ENCODE assay signal across 21 cellular contexts in the genomic region with DNA sequence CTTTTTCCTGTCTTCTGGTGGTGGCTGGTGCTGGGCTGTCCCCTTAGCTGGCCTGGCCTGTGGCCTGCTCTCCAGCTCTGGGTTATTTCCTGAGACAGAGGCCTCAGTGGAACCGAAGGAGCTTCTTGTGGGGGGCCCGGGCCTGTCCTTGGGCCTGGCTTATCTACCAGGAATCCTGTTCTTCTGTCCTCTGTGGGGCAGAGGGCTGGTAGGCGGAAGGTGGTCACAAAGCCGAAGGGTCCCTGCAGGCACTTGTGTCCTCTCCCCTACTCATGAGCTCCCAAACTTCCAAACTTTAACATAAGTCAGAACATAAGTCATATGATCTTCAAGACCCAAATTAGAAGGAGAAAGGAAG. TPM values are rescaled to one million over a fixed set of nuclear protein-coding genes. Genes with fewer than 3 reads are reported as not detected.
DNase-seq lines count a peak whose midpoint lies in the region; ATAC-seq and TF ChIP-seq lines count a peak whose summit lies in the region.
"Had no signal": no experiment of that assay in that cellular context is flagged by ENCODE, and none has a peak within 500 bp of the region (broad histone marks: within the 10 kb centered on the region; RNA-seq: fewer than 3 reads in every experiment).

No MANE protein-coding gene starts in this region.

- peaks cover 44% of the 10 kb centered on the region for H3K4me1 ChIP-seq in psoas muscle
- H3K4me1 ChIP-seq in transverse colon, result peaks cover 37 to 53% (median 42%) of the 10 kb centered on the region in 4 donors

- H3K4me3 Mint-ChIP-seq in activated naive CD4-positive, alpha-beta T cell treated with anti-CD3 and anti-CD28 coated beads, Interleukin-2, amount 10 ng/mL, durations not matched to agents 7 days and 5 days, result no peak overlapping the region
- H3K4me3 Mint-ChIP-seq in activated naive CD4-positive, alpha-beta T cell treated with anti-CD3 and anti-CD28 coated beads for 36 hours, result no peak overlapping the region
- H3K4me3 Mint-ChIP-seq in effector memory CD8-positive, alpha-beta T cell, result no peak overlapping the region

- H3K27me3 Mint-ChIP-seq in activated naive CD4-positive, alpha-beta T cell treated with anti-CD3 and anti-CD28 coated beads, Interleukin-2, amount 10 ng/mL, durations not matched to agents 7 days and 5 days, result no peaks in the 10 kb centered on the region
- no peaks in the 10 kb centered on the region for H3K27me3 Mint-ChIP-seq in activated naive CD4-positive, alpha-beta T cell treated with anti-CD3 and anti-CD28 coated beads for 36 hours (ENCODE audit: low read depth)
- H3K27me3 Mint-ChIP-seq in effector memory CD8-positive, alpha-beta T cell, result no peaks in the 10 kb centered on the region

- TF ChIP-seq POLR2A in transverse colon (IDR thresholded peaks at IDR 0.05), result no peak

- H3K4me3 ChIP-seq in psoas muscle (no peak overlapping the region), transverse colon (no peak overlapping the region)
- H3K4me3 ChIP-seq: A549, cardiac muscle cell had no signal

- H3K9me3 ChIP-seq in psoas muscle (no peaks in the 10 kb centered on the region), transverse colon (no peaks in the 10 kb centered on the region)
- H3K9me3 ChIP-seq: A549 had no signal

- CTCF ChIA-PET in activated naive CD4-positive, alpha-beta T cell treated with anti-CD3 and anti-CD28 coated beads, Interleukin-2, amount 10 ng/mL, durations not matched to agents 7 days and 5 days (lab: Charles Lee), result interaction anchor here (0.7 kb wide), 1 partner anchor 283 kb away, joined by 3 read pairs; no protein-coding TSS in a partner anchor
- CTCF ChIA-PET in activated naive CD4-positive, alpha-beta T cell treated with anti-CD3 and anti-CD28 coated beads for 36 hours (lab: Charles Lee), result interaction anchor here (0.7 to 2.1 kb wide), 5 partner anchors 18 to 365 kb away, joined by 3 to 16 read pairs (median 4); no protein-coding TSS in a partner anchor

- no peak for TF ChIP-seq CTCF in psoas muscle (IDR thresholded peaks at IDR 0.05)
- no peak for TF ChIP-seq CTCF in transverse colon (IDR thresholded peaks at IDR 0.05)

- WGBS in psoas muscle, 3 donors, result 83 to 88% (median 88%) methylated on average over 4 of the region's 4 CpGs
- WGBS in transverse colon (ENCODE audit: low coverage in 1 of 2), 2 donors, result 96% methylated on average over 4 of the region's 4 CpGs; no CpG with 5 or more reads in 1 of the 2 donors

- peak overlapping the region; percentile 45 for H3K27ac Mint-ChIP-seq in activated naive CD4-positive, alpha-beta T cell treated with anti-CD3 and anti-CD28 coated beads, Interleukin-2, amount 10 ng/mL, durations not matched to agents 7 days and 5 days
- H3K27ac Mint-ChIP-seq in activated naive CD4-positive, alpha-beta T cell treated with anti-CD3 and anti-CD28 coated beads for 36 hours, result no peak overlapping the region
- peak overlapping the region; percentile 49 to 67 for H3K27ac Mint-ChIP-seq in effector memory CD8-positive, alpha-beta T cell

- H3K27ac ChIP-seq in psoas muscle (peak overlapping the region; percentile 46), transverse colon (peak overlapping the region; percentile 36 to 87 (median 64))
- H3K27ac ChIP-seq: C4-2B, cardiac muscle cell, foreskin keratinocyte had no signal

- no peak for ATAC-seq in effector memory CD8-positive, alpha-beta T cell (replicated peaks)
- no peak for ATAC-seq in psoas muscle
- ATAC-seq: A549, foreskin keratinocyte, left colon had no signal

- H3K4me1 Mint-ChIP-seq in activated naive CD4-positive, alpha-beta T cell treated with anti-CD3 and anti-CD28 coated beads, Interleukin-2, amount 10 ng/mL, durations not matched to agents 7 days and 5 days, result peaks cover 21% of the 10 kb centered on the region
- peaks cover 20% of the 10 kb centered on the region for H3K4me1 Mint-ChIP-seq in activated naive CD4-positive, alpha-beta T cell treated with anti-CD3 and anti-CD28 coated beads for 36 hours (ENCODE audit: low read depth)
- H3K4me1 Mint-ChIP-seq in effector memory CD8-positive, alpha-beta T cell (ENCODE audit: low read depth in 2 of 2), result peaks cover 9 to 12% of the 10 kb centered on the region in 2 donors

- peaks cover 0 to 19% of the 10 kb centered on the region in 2 donors for H3K36me3 ChIP-seq in psoas muscle (ENCODE audit: insufficient read depth in 1 of 2, low read depth in 1 of 2)
- H3K36me3 ChIP-seq in transverse colon, result peaks cover 0 to 4% (median 0%) of the 10 kb centered on the region in 4 donors
- H3K36me3 ChIP-seq: cardiac muscle cell had no signal

- H3K27me3 ChIP-seq in psoas muscle (ENCODE audit: insufficient read depth in 3 of 3, low read length in 2 of 3) (no peaks in the 10 kb centered on the region), transverse colon (no peaks in the 10 kb centered on the region)
- H3K27me3 ChIP-seq: cardiac muscle cell, foreskin keratinocyte had no signal

- TF ChIP-seq EP300 in transverse colon (IDR thresholded peaks at IDR 0.05; ENCODE audit: low read depth), result no peak

- intact Hi-C loops in activated naive CD4-positive, alpha-beta T cell treated with anti-CD3 and anti-CD28 coated beads for 36 hours (cut with micrococcal nuclease), result no loop called here
- intact Hi-C loops in psoas muscle (cut with DNase I), result no loop called here
- intact Hi-C loops in transverse colon (cut with DNase I; ENCODE audit: low total_unique reads), result no loop called here

- DNase-seq in activated naive CD4-positive, alpha-beta T cell treated with anti-CD3 and anti-CD28 coated beads, Interleukin-2, amount 10 ng/mL, durations not matched to agents 7 days and 5 days, result no peak
- DNase-seq in activated naive CD4-positive, alpha-beta T cell treated with anti-CD3 and anti-CD28 coated beads for 36 hours, result no peak
- DNase-seq in effector memory CD8-positive, alpha-beta T cell, result no peak
- DNase-seq in psoas muscle (no peak), transverse colon (no peak), globus pallidus (ENCODE audit: low spot score) (no peak), NCI-H146 treated with DMSO at 0.1 percent for 48 hours (lab: John Stamatoyannopoulos, UW; ENCODE audit: unreplicated experiment) (no peak)
- DNase-seq in activated effector memory CD4-positive, alpha-beta T cell treated with Interleukin-2 at 50 U/mL for 16 hours, result no peak
- DNase-seq: activated CD4-positive, CD25-positive, alpha-beta regulatory T cell treated with anti-CD3 and anti-CD28 coated beads, Interleukin-2, amount 50 U/mL, for 72 hours; activated CD8-positive, alpha-beta memory T cell treated with anti-CD3 and anti-CD28 coated beads, Interleukin-2, amount 50 U/mL, for 4 hours; activated naive CD4-positive, alpha-beta T cell treated with anti-CD3 and anti-CD28 coated beads, Interleukin-2, amount 50 U/mL, for 16 hours; foreskin keratinocyte; GOT3; left colon; NCI-H2029; NCI-H446 treated with DMSO at 0.1 percent for 48 hours; occipital lobe; stimulated activated CD4-positive, alpha-beta T cell treated with anti-CD3 and anti-CD28 coated beads, Interleukin-2, amount 100 ng/mL, for 48 hours had no signal

- in situ Hi-C loops in transverse colon (cut with MboI; ENCODE audit: low pct_ligation_motif_present in 1 of 4, low pct_unique_long_range_greater_than_20kb in 1 of 4, low sequenced_read_pairs in 3 of 4), result loop anchor here in 1 of 4 donors (10.0 kb wide), 1 partner anchor 335 kb away; no protein-coding TSS in a partner anchor

- peaks cover 19% of the 10 kb centered on the region for H3K36me3 Mint-ChIP-seq in activated naive CD4-positive, alpha-beta T cell treated with anti-CD3 and anti-CD28 coated beads, Interleukin-2, amount 10 ng/mL, durations not matched to agents 7 days and 5 days
- peaks cover 20% of the 10 kb centered on the region for H3K36me3 Mint-ChIP-seq in activated naive CD4-positive, alpha-beta T cell treated with anti-CD3 and anti-CD28 coated beads for 36 hours (ENCODE audit: low read depth)
- H3K36me3 Mint-ChIP-seq in effector memory CD8-positive, alpha-beta T cell (ENCODE audit: insufficient read depth), result peaks cover 22% of the 10 kb centered on the region

- no peaks in the 10 kb centered on the region for H3K9me3 Mint-ChIP-seq in activated naive CD4-positive, alpha-beta T cell treated with anti-CD3 and anti-CD28 coated beads, Interleukin-2, amount 10 ng/mL, durations not matched to agents 7 days and 5 days
- no peaks in the 10 kb centered on the region for H3K9me3 Mint-ChIP-seq in activated naive CD4-positive, alpha-beta T cell treated with anti-CD3 and anti-CD28 coated beads for 36 hours
- no peaks in the 10 kb centered on the region for H3K9me3 Mint-ChIP-seq in effector memory CD8-positive, alpha-beta T cell

RNA-seq across cellular contexts. Expression of a gene that starts 49.2 kb away (rescaled TPM):
- 10 to 100 TPM; 53.1 to 56.7 TPM for total RNA-seq in activated naive CD4-positive, alpha-beta T cell treated with anti-CD3 and anti-CD28 coated beads for 36 hours
- total RNA-seq in psoas muscle, result 1 to 10 TPM; 3.6 to 5.9 (median 4.0) TPM
- polyA plus RNA-seq in psoas muscle, result 1 to 10 TPM; 1.7 to 2.7 (median 2.2) TPM
- 100 to 1,000 TPM in 1 of 4 donors, 10 to 100 TPM in 3; 40.2 to 212 (median 51.2) TPM for total RNA-seq in transverse colon

Comparison
In these comparisons a context has a peak if more than half of its experiments do, and no peak if none do; other contexts are left out.
1. RNA of a gene that starts 49.2 kb away (total RNA-seq): 53.1 to 56.7 TPM in activated naive CD4-positive, alpha-beta T cell treated with anti-CD3 and anti-CD28 coated beads for 36 hours and 40.2 to 212 TPM in transverse colon; 3.6 to 5.9 TPM in psoas muscle; every median in the first group is over 4 times any median in the second.